In the genomic region with DNA sequence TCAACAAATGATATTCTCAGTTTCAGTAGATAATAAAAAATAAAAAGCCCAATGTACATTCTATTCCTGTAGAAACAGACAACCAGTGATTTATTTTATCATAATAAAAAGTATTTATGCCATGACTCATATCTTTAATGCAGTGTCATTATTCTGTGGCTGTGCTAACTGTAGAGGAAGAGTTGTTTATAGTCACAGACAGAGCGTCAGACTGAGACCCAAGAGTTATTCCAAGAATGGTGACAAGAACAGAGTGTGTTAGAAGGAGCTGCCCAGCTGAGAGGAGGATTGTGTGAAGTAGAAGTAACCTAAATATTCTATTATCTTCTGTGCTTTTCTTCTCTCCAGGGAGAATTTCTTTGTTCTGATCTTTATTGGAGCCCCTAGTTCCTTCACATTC, we compare ENCODE assay signal across 14 cellular contexts.
DNase-seq lines count a peak whose midpoint lies in the region; ATAC-seq and TF ChIP-seq lines count a peak whose summit lies in the region.
"Had no signal": no experiment of that assay in that cellular context is flagged by ENCODE, and none has a peak within 500 bp of the region (broad histone marks: within the 10 kb centered on the region; RNA-seq: fewer than 3 reads in every experiment).

No MANE protein-coding gene starts in this region.

- BruUV-seq in MCF 10A (replicated peaks; lab: Mats Ljungman, UMichigan) (no TSS peak), mammary epithelial cell (replicated peaks; lab: Mats Ljungman, UMichigan) (no TSS peak)

- no peak overlapping the region for H3K56ac ChIP-seq in mesendoderm (ENCODE audit: low read length)

- H3K27ac Mint-ChIP-seq in MCF 10A (ENCODE audit: low read depth, unreplicated experiment): no peak overlapping the region
- H3K27ac Mint-ChIP-seq in chondrocyte (ENCODE audit: unreplicated experiment): peak overlapping the region; percentile 13
- no peak overlapping the region for H3K27ac Mint-ChIP-seq in activated CD8-positive, alpha-beta T cell treated with anti-CD3 and anti-CD28 coated beads for 36 hours
- H3K27ac Mint-ChIP-seq: GM23338 had no signal

- in situ Hi-C loops in mammary epithelial cell (cut with MboI; ENCODE audit: low sequenced_read_pairs in 2 of 2): no loop called here

- TF ChIP-seq POLR2A in spleen (IDR thresholded peaks at IDR 0.05): no peak

- no peak overlapping the region for H4K8ac ChIP-seq in mesendoderm (ENCODE audit: low read depth, low read length)

- H3K36me3 Mint-ChIP-seq in MCF 10A (ENCODE audit: insufficient read depth, unreplicated experiment) (no peaks in the 10 kb centered on the region), chondrocyte (ENCODE audit: low read depth) (no peaks in the 10 kb centered on the region)
- no peaks in the 10 kb centered on the region for H3K36me3 Mint-ChIP-seq in activated CD8-positive, alpha-beta T cell treated with anti-CD3 and anti-CD28 coated beads for 36 hours (ENCODE audit: low read depth)

- no peak overlapping the region for H3K23ac ChIP-seq in mesendoderm (ENCODE audit: low read length)

- no peaks in the 10 kb centered on the region for H3K79me1 ChIP-seq in mesendoderm (ENCODE audit: low read length)

- H3K79me2 ChIP-seq in mammary epithelial cell (ENCODE audit: insufficient read depth, low read length) (no peaks in the 10 kb centered on the region), mesendoderm (ENCODE audit: control insufficient read depth, insufficient read depth, low read length) (no peaks in the 10 kb centered on the region)

- H3K4me1 Mint-ChIP-seq in MCF 10A (ENCODE audit: insufficient read depth, unreplicated experiment) (no peaks in the 10 kb centered on the region), chondrocyte (ENCODE audit: low read depth) (peaks cover 4% of the 10 kb centered on the region)
- H3K4me1 Mint-ChIP-seq in activated CD8-positive, alpha-beta T cell treated with anti-CD3 and anti-CD28 coated beads for 36 hours (ENCODE audit: low read depth): no peaks in the 10 kb centered on the region
- H3K4me1 Mint-ChIP-seq: GM23338 had no signal

- H3K4me1 ChIP-seq in mammary epithelial cell (ENCODE audit: insufficient read depth, low read length): no peaks in the 10 kb centered on the region
- H3K4me1 ChIP-seq in mesendoderm (ENCODE audit: control insufficient read depth, low read depth, low read length): no peaks in the 10 kb centered on the region
- H3K4me1 ChIP-seq in spleen: no peaks in the 10 kb centered on the region

- H2AFZ ChIP-seq in mammary epithelial cell (ENCODE audit: low read depth, low read length): no peak overlapping the region
- H2AFZ ChIP-seq: GM23338 had no signal

- H2BK120ac ChIP-seq in mesendoderm (ENCODE audit: low read depth, low read length): no peak overlapping the region

- H3K27ac ChIP-seq in mammary epithelial cell (ENCODE audit: insufficient read depth, low read depth, low read length) (no peak overlapping the region), mesendoderm (ENCODE audit: low read depth, low read length) (no peak overlapping the region), spleen (no peak overlapping the region)

- H3K36me3 ChIP-seq in mammary epithelial cell (ENCODE audit: insufficient read depth, low read length) (no peaks in the 10 kb centered on the region), mesendoderm (ENCODE audit: control insufficient read depth, insufficient read depth, low read length) (no peaks in the 10 kb centered on the region), spleen (no peaks in the 10 kb centered on the region)

- peaks cover 8% of the 10 kb centered on the region for H3K9me3 Mint-ChIP-seq in MCF 10A (ENCODE audit: unreplicated experiment)
- peaks cover 13% of the 10 kb centered on the region for H3K9me3 Mint-ChIP-seq in chondrocyte (ENCODE audit: low read depth)
- H3K9me3 Mint-ChIP-seq in activated CD8-positive, alpha-beta T cell treated with anti-CD3 and anti-CD28 coated beads for 36 hours: no peaks in the 10 kb centered on the region
- H3K9me3 Mint-ChIP-seq: GM23338 had no signal

- H3K27me3 Mint-ChIP-seq in MCF 10A (ENCODE audit: insufficient read depth, unreplicated experiment): peaks cover 58% of the 10 kb centered on the region
- no peaks in the 10 kb centered on the region for H3K27me3 Mint-ChIP-seq in chondrocyte (ENCODE audit: low read depth)
- H3K27me3 Mint-ChIP-seq in activated CD8-positive, alpha-beta T cell treated with anti-CD3 and anti-CD28 coated beads for 36 hours: no peaks in the 10 kb centered on the region

- H4K5ac ChIP-seq in mesendoderm (ENCODE audit: low read length): no peak overlapping the region

- H2AK5ac ChIP-seq in mesendoderm (ENCODE audit: low read length): no peak overlapping the region

- H2BK5ac ChIP-seq in mesendoderm (ENCODE audit: low read length): no peak overlapping the region

- H3K27me3 ChIP-seq in mammary epithelial cell (ENCODE audit: insufficient read depth, low read length) (peaks cover 5% of the 10 kb centered on the region), mesendoderm (ENCODE audit: insufficient read depth, low read length, poor library complexity) (no peaks in the 10 kb centered on the region), spleen (replicated peaks in 1 of 7) (no peaks in the 10 kb centered on the region)

- H3K18ac ChIP-seq in mesendoderm (ENCODE audit: low read length): no peak overlapping the region

- CTCF ChIA-PET in MCF 10A (lab: Yijun Ruan, JAX): interaction anchor here (0.6 kb wide), 1 partner anchor 72 kb away, joined by 3 read pairs; no protein-coding TSS in a partner anchor
- CTCF ChIA-PET in mammary epithelial cell (lab: Charles Lee; ENCODE audit: low non-redundant PET): no interaction called here
- CTCF ChIA-PET in activated CD8-positive, alpha-beta T cell treated with anti-CD3 and anti-CD28 coated beads for 36 hours (lab: Charles Lee): no interaction called here

- POLR2A ChIA-PET in MCF 10A (lab: Yijun Ruan, JAX): no interaction called here
- POLR2A ChIA-PET in activated CD8-positive, alpha-beta T cell treated with anti-CD3 and anti-CD28 coated beads for 36 hours (lab: Charles Lee): interaction anchor here (1.2 kb wide), 1 partner anchor 75 kb away, joined by 4 read pairs; no protein-coding TSS in a partner anchor

- TF ChIP-seq CTCF in MCF 10A (IDR thresholded peaks at IDR 0.05; ENCODE audit: unreplicated experiment): no peak
- no peak for TF ChIP-seq CTCF in mammary epithelial cell (conservative IDR thresholded peaks at IDR 0.05 in 1 of 2, IDR thresholded peaks at IDR 0.05 in 1 of 2; ENCODE audit: extremely low read depth in 1 of 2, insufficient read depth in 1 of 2, low read depth in 1 of 2, low read length in 2 of 2)
- TF ChIP-seq CTCF in chondrocyte (IDR thresholded peaks at IDR 0.05): no peak
- no peak for TF ChIP-seq CTCF in activated CD8-positive, alpha-beta T cell treated with anti-CD3 and anti-CD28 coated beads for 36 hours (IDR thresholded peaks at IDR 0.05)
- TF ChIP-seq CTCF in spleen (IDR thresholded peaks at IDR 0.05 in 8 of 11, conservative IDR thresholded peaks at IDR 0.05 in 3 of 11): no peak

- H2BK15ac ChIP-seq in mesendoderm (replicated peaks; ENCODE audit: low read depth): no peak overlapping the region

- H3K4me3 Mint-ChIP-seq in MCF 10A (ENCODE audit: unreplicated experiment): no peak overlapping the region
- H3K4me3 Mint-ChIP-seq in chondrocyte (ENCODE audit: unreplicated experiment): no peak overlapping the region
- no peak overlapping the region for H3K4me3 Mint-ChIP-seq in activated CD8-positive, alpha-beta T cell treated with anti-CD3 and anti-CD28 coated beads for 36 hours
- H3K4me3 Mint-ChIP-seq: GM23338 had no signal

- no peak overlapping the region for H3K4me3 ChIP-seq in mammary epithelial cell (replicated peaks in 1 of 3; ENCODE audit: insufficient read depth in 1 of 3, low read depth in 2 of 3, low read length in 3 of 3)
- H3K4me3 ChIP-seq in mesendoderm (ENCODE audit: low read length): no peak overlapping the region
- H3K4me3 ChIP-seq in spleen: no peak overlapping the region
- H3K4me3 ChIP-seq: GM23338 had no signal

- dilution Hi-C loops in mammary epithelial cell (cut with HindIII; ENCODE audit: low sequenced_read_pairs): no loop called here

- ATAC-seq in GM18861 (IDR thresholded peaks at IDR 0.05; ENCODE audit: unreplicated experiment): no peak
- no peak for ATAC-seq in activated CD8-positive, alpha-beta T cell treated with anti-CD3 and anti-CD28 coated beads for 36 hours
- ATAC-seq: GM23338, PC-3 had no signal

- H3K4ac ChIP-seq in mesendoderm (ENCODE audit: low read depth, low read length): no peak overlapping the region

- intact Hi-C loops in MCF 10A (cut with micrococcal nuclease): no loop called here
- intact Hi-C loops in mammary epithelial cell (cut with micrococcal nuclease): no loop called here
- intact Hi-C loops in activated CD8-positive, alpha-beta T cell treated with anti-CD3 and anti-CD28 coated beads for 36 hours (cut with micrococcal nuclease): no loop called here
- intact Hi-C loops in spleen (cut with DNase I; ENCODE audit: low total_unique reads): no loop called here

- H3K9me3 ChIP-seq in mammary epithelial cell (replicated peaks; ENCODE audit: insufficient read depth, low read length) (no peaks in the 10 kb centered on the region), spleen (no peaks in the 10 kb centered on the region)

- H3K4me2 ChIP-seq in mammary epithelial cell (ENCODE audit: insufficient read depth, low read depth, low read length) (no peak overlapping the region), mesendoderm (ENCODE audit: low read length) (no peak overlapping the region)
- H3K4me2 ChIP-seq: GM23338 had no signal

- H3K9ac ChIP-seq in mammary epithelial cell (ENCODE audit: insufficient read depth, low read length): no peak overlapping the region
- H3K9ac ChIP-seq in mesendoderm (ENCODE audit: low read length): no peak overlapping the region

- DNase-seq in MCF 10A (ENCODE audit: unreplicated experiment) (peak; percentile 2), mammary epithelial cell (no peak), chondrocyte (ENCODE audit: low spot score) (no peak), mesendoderm (peak; percentile 27), kidney glomerular epithelial cell (lab: John Stamatoyannopoulos, UW) (no peak), spleen (no peak)
- no peak for DNase-seq in activated CD8-positive, alpha-beta T cell treated with anti-CD3 and anti-CD28 coated beads for 36 hours
- DNase-seq: 8988T, NCI-H1092 treated with DMSO at 0.1 percent for 48 hours, NCI-H1694, NCI-H69, PC-3 had no signal

- WGBS in mammary epithelial cell (ENCODE audit: low coverage, missing lambda C conversion rate): 56% methylated on average over 1 of the region's 1 CpG
- no CpG with 5 or more reads among the region's 1 CpG for WGBS in mesendoderm (ENCODE audit: extremely low coverage, insufficient coverage, low lambda C conversion rate)
- 33 to 76% (median 51%) methylated on average over 1 of the region's 1 CpG for WGBS in spleen, 5 donors

- no peaks in the 10 kb centered on the region for H4K20me1 ChIP-seq in mammary epithelial cell (ENCODE audit: insufficient read depth, low read length)

Comparison
In these comparisons a context has a peak if more than half of its experiments do, and no peak if none do; other contexts are left out.
1. DNase-seq: peak in MCF 10A (single experiment) and mesendoderm (single experiment); none in mammary epithelial cell (single experiment), chondrocyte (single experiment), activated CD8-positive, alpha-beta T cell treated with anti-CD3 and anti-CD28 coated beads for 36 hours (single experiment), kidney glomerular epithelial cell (single experiment) and spleen (single experiment).